Comparison of ENCODE assay signal across 1 cellular context in the genomic region with DNA sequence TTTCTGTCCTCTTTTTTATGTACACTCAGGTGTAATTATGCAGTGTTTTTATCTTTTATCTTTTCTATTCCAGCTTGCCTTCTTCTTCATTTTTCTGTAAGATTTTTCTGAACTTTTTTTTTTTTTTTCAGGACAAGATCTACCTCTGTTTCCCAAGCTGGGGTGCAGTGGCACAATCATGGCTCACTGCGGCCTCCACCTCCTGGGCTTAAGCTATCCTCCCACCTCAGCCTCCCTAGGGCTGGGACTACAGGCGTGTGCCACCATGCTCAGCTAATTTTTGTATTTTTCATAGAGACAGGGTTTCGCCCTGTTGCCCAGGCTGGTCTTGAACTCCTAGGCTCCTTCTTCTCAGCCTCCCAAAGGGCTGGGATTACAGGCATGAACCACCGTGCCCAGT.
TF ChIP-seq lines count a peak whose summit lies in the region.

No MANE protein-coding gene starts in this region.

TF ChIP-seq in IMR-90, 13 proteins besides CTCF, POLR2A, EP300 and RAD21 (continued from another document):
- TF ChIP-seq, protein P1, sequence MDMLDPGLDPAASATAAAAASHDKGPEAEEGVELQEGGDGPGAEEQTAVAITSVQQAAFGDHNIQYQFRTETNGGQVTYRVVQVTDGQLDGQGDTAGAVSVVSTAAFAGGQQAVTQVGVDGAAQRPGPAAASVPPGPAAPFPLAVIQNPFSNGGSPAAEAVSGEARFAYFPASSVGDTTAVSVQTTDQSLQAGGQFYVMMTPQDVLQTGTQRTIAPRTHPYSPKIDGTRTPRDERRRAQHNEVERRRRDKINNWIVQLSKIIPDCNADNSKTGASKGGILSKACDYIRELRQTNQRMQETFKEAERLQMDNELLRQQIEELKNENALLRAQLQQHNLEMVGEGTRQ (IDR thresholded peaks at IDR 0.05; ENCODE audit: low read depth, low read length), result no peak
- TF ChIP-seq RFX5 (IDR thresholded peaks at IDR 0.05; ENCODE audit: low read depth, low read length), result no peak
- TF ChIP-seq CEBPB (IDR thresholded peaks at IDR 0.05; ENCODE audit: low read depth, low read length), result no peak
- TF ChIP-seq RCOR1 (IDR thresholded peaks at IDR 0.05; ENCODE audit: insufficient replicate concordance, low read length), result no peak
